24 cellular contexts compared by ENCODE assay signal in the genomic region with DNA sequence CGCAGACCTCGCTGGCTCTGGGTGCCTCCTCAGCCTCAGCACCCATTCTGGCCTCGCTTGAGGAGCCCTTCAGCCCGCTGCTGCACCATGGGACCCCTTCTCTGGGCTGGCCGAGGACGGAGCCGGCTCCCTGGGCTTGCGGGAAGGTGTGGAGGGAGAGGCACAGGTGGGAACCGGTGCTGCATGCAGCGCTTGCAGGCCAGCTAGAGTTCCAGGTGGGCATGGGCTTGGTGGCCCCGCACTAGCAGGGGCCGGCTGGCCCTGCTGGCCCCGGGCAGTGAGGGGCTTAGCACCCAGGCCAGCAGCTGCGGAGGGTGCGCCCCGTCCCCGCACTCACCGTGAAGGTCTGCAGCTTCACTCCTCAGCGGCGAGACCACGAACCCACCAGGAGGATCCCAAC. TPM values are rescaled to one million over a fixed set of nuclear protein-coding genes. Genes with fewer than 3 reads are reported as not detected.
"Had no signal": no experiment of that assay in that cellular context is flagged by ENCODE, and none has a peak within 500 bp of the region (broad histone marks: within the 10 kb centered on the region; RNA-seq: fewer than 3 reads in every experiment).

No MANE protein-coding gene starts in this region.

- H3K4me1 Mint-ChIP-seq: activated CD4-positive, alpha-beta T cell treated with anti-CD3 and anti-CD28 coated beads for 36 hours; activated naive CD4-positive, alpha-beta T cell treated with anti-CD3 and anti-CD28 coated beads, Interleukin-2, amount 50 U/mL, for 24 hours had no signal

- H3K9me3 Mint-ChIP-seq: activated CD8-positive, alpha-beta T cell treated with anti-CD3 and anti-CD28 coated beads for 36 hours; activated naive CD4-positive, alpha-beta T cell treated with anti-CD3 and anti-CD28 coated beads, Interleukin-2, amount 50 U/mL, for 24 hours; activated T-helper 1 cell treated with anti-CD3 and anti-CD28 coated beads, Interleukin-12 subunit alpha, Interleukin-12 subunit beta, Interleukin-2, Interleukin-4 antibody, amounts not matched to agents 30 ng/mL and 10 ng/mL and 1 ng/mL, durations not matched to agents 14 hours and 24 hours and 36 hours had no signal

- ATAC-seq: activated CD4-positive, alpha-beta T cell treated with anti-CD3 and anti-CD28 coated beads for 36 hours; activated CD8-positive, alpha-beta T cell treated with anti-CD3 and anti-CD28 coated beads for 36 hours had no signal

- H3K36me3 ChIP-seq: breast epithelium, Peyer's patch had no signal

- H3K36me3 Mint-ChIP-seq: activated naive CD4-positive, alpha-beta T cell treated with anti-CD3 and anti-CD28 coated beads, Interleukin-2, amount 50 U/mL, for 24 hours had no signal

- H3K27ac ChIP-seq: breast epithelium, Peyer's patch, SK-N-MC, VCaP had no signal

- H3K4me3 ChIP-seq: breast epithelium, Peyer's patch, SK-N-MC had no signal

- H3K27me3 Mint-ChIP-seq: activated CD4-positive, alpha-beta T cell treated with anti-CD3 and anti-CD28 coated beads for 36 hours; activated CD8-positive, alpha-beta T cell treated with anti-CD3 and anti-CD28 coated beads for 36 hours; activated naive CD4-positive, alpha-beta T cell treated with anti-CD3 and anti-CD28 coated beads, Interleukin-2, amount 50 U/mL, for 24 hours had no signal

- H3K9me3 ChIP-seq: breast epithelium, Peyer's patch had no signal

- H3K27ac Mint-ChIP-seq: activated CD4-positive, alpha-beta T cell treated with anti-CD3 and anti-CD28 coated beads for 36 hours; activated CD8-positive, alpha-beta T cell treated with anti-CD3 and anti-CD28 coated beads for 36 hours; activated naive CD4-positive, alpha-beta T cell treated with anti-CD3 and anti-CD28 coated beads, Interleukin-2, amount 50 U/mL, for 24 hours; activated T-helper 1 cell treated with anti-CD3 and anti-CD28 coated beads, Interleukin-12 subunit alpha, Interleukin-12 subunit beta, Interleukin-2, Interleukin-4 antibody, amounts not matched to agents 30 ng/mL and 10 ng/mL and 1 ng/mL, durations not matched to agents 14 hours and 24 hours and 36 hours had no signal

- H3K27me3 ChIP-seq: Peyer's patch had no signal

- H3K4me3 Mint-ChIP-seq: activated CD4-positive, alpha-beta T cell treated with anti-CD3 and anti-CD28 coated beads for 36 hours; activated CD8-positive, alpha-beta T cell treated with anti-CD3 and anti-CD28 coated beads for 36 hours; activated naive CD4-positive, alpha-beta T cell treated with anti-CD3 and anti-CD28 coated beads, Interleukin-2, amount 50 U/mL, for 24 hours; activated T-helper 1 cell treated with anti-CD3 and anti-CD28 coated beads, Interleukin-12 subunit alpha, Interleukin-12 subunit beta, Interleukin-2, Interleukin-4 antibody, amounts not matched to agents 30 ng/mL and 10 ng/mL and 1 ng/mL, durations not matched to agents 14 hours and 24 hours and 36 hours had no signal

- DNase-seq: activated CD4-positive, alpha-beta T cell treated with anti-CD3 and anti-CD28 coated beads for 36 hours; activated CD8-positive, alpha-beta memory T cell treated with anti-CD3 and anti-CD28 coated beads, Interleukin-2, amount 50 U/mL, for 4 hours; activated CD8-positive, alpha-beta T cell treated with anti-CD3 and anti-CD28 coated beads for 36 hours; activated effector memory CD4-positive, alpha-beta T cell treated with Interleukin-2 at 50 U/mL for 16 hours; activated naive CD4-positive, alpha-beta T cell; central memory CD4-positive, alpha-beta T cell; MM.1S; NCI-H1105; NCI-H1436; NCI-H1694 treated with DMSO at 0.1 percent for 48 hours; NCI-H2029 treated with DMSO at 0.1 percent for 48 hours; NCI-H510A treated with DMSO at 0.1 percent for 48 hours; NCI-H69; NK-92 treated with Interleukin-12 subunit alpha and Interleukin-12 subunit beta, amount 100 ng/mL, for 24 hours; OCI-M1; Peyer's patch; T-helper 1 cell had no signal

- H3K4me1 ChIP-seq: breast epithelium, Peyer's patch had no signal

RNA-seq across cellular contexts. Expression of a gene that starts 30.4 kb away (rescaled TPM):
- total RNA-seq: activated CD4-positive, alpha-beta T cell treated with anti-CD3 and anti-CD28 coated beads for 36 hours; activated CD8-positive, alpha-beta T cell treated with anti-CD3 and anti-CD28 coated beads for 36 hours; activated T-helper 1 cell treated with anti-CD3 and anti-CD28 coated beads, Interleukin-12 subunit alpha, Interleukin-12 subunit beta, Interleukin-2, Interleukin-4 antibody, amounts not matched to agents 30 ng/mL and 10 ng/mL and 1 ng/mL, durations not matched to agents 14 hours and 24 hours and 36 hours; aorta; breast epithelium; Peyer's patch; T-helper 2 cell treated with Interferon-gamma antibody and Interleukin-4, amounts not matched to agents 100 ng/mL and 5 ng/mL, for 36 hours had no signal
- polyA plus RNA-seq: aorta had no signal

RNA-seq across cellular contexts. Expression of a gene that starts 35.9 kb away (rescaled TPM):
- total RNA-seq: activated CD4-positive, alpha-beta T cell treated with anti-CD3 and anti-CD28 coated beads for 36 hours; activated CD8-positive, alpha-beta T cell treated with anti-CD3 and anti-CD28 coated beads for 36 hours; activated T-helper 1 cell treated with anti-CD3 and anti-CD28 coated beads, Interleukin-12 subunit alpha, Interleukin-12 subunit beta, Interleukin-2, Interleukin-4 antibody, amounts not matched to agents 30 ng/mL and 10 ng/mL and 1 ng/mL, durations not matched to agents 14 hours and 24 hours and 36 hours; aorta; breast epithelium; Peyer's patch; T-helper 2 cell treated with Interferon-gamma antibody and Interleukin-4, amounts not matched to agents 100 ng/mL and 5 ng/mL, for 36 hours had no signal
- polyA plus RNA-seq: aorta had no signal
